ENCODE assay signal across 8 cellular contexts in genomic region chr6:99330159-99330558, GRCh38. TPM values are rescaled to one million over a fixed set of nuclear protein-coding genes. Genes with fewer than 3 reads are reported as not detected.
DNase-seq lines count a peak whose midpoint lies in the region; ATAC-seq, FAIRE-seq and TF ChIP-seq lines count a peak whose summit lies in the region.

No MANE protein-coding gene starts in this region.

- WGBS in pancreas, 2 donors = 3 to 4% methylated on average over 2 of the region's 2 CpGs

- no peaks in the 10 kb centered on the region for H3K4me1 ChIP-seq in pancreas

- no peak overlapping the region for H3K27ac ChIP-seq in pancreas

- DNase-seq in COR-L47 (lab: John Stamatoyannopoulos, UW) (peak; percentile 36), GM19238 (ENCODE audit: insufficient read length, low spot score) (peak; percentile 54), NCI-H748 treated with DMSO at 0.1 percent for 48 hours (lab: John Stamatoyannopoulos, UW) (peak; percentile 24), fibroblast of mammary gland (ENCODE audit: low read depth) (peak; percentile 79), pancreas (peak in 3 of 6 donors; percentile 22 to 43 (median 27)), urothelium cell line (ENCODE audit: low spot score) (peak; percentile 46)
- DNase-seq in activated CD8-positive, alpha-beta memory T cell treated with anti-CD3 and anti-CD28 coated beads, Interleukin-2, amount 50 U/mL, for 4 hours = peak; percentile 43

- H3K27me3 ChIP-seq in pancreas = no peaks in the 10 kb centered on the region

- H3K4me3 ChIP-seq in fibroblast of mammary gland (ENCODE audit: control insufficient read depth, low read depth, low read length) (no peak overlapping the region), pancreas (no peak overlapping the region)

- peak; percentile 88 for TF ChIP-seq CTCF in fibroblast of mammary gland (conservative IDR thresholded peaks at IDR 0.05; ENCODE audit: control insufficient read depth, insufficient read depth, low read depth, low read length)
- TF ChIP-seq CTCF in pancreas (IDR thresholded peaks at IDR 0.05) = peak; percentile 41 to 70 (median 50)

- no peaks in the 10 kb centered on the region for H3K36me3 ChIP-seq in pancreas

- H3K9me3 ChIP-seq in pancreas = no peaks in the 10 kb centered on the region

- intact Hi-C loops in pancreas (cut with DNase I) = no loop called here

- FAIRE-seq in pancreas (lab: Jason Lieb, UNC) = no peak
- FAIRE-seq in urothelium cell line (lab: Jason Lieb, UNC) = no peak

- ATAC-seq in HG03139 (IDR thresholded peaks at IDR 0.05; ENCODE audit: unreplicated experiment) = peak; percentile 66
- ATAC-seq in pancreas = peak; percentile 66 to 87 (median 80)

RNA-seq across cellular contexts. Expression of gene FAXC, which starts 19.3 kb away (rescaled TPM):
- 1 to 10 TPM in 5 of 6 donors, under 1 TPM in 1; 0.60 to 3.4 (median 1.7) TPM for total RNA-seq in pancreas
- 1 to 10 TPM; 2.9 to 6.3 TPM for polyA plus RNA-seq in pancreas
